In genomic region chr15:73127302-73127936, GRCh38 we compare ENCODE assay signal across 8 cellular contexts.
DNase-seq lines count a peak whose midpoint lies in the region; ATAC-seq, FAIRE-seq and TF ChIP-seq lines count a peak whose summit lies in the region.

No MANE protein-coding gene starts in this region.

- H3K9me1 ChIP-seq in endothelial cell of umbilical vein (replicated peaks; ENCODE audit: control insufficient read depth, extremely low read depth, insufficient read depth, low read length) = no peaks in the 10 kb centered on the region

- CTCF ChIA-PET in endothelial cell of umbilical vein (lab: Charles Lee) = interaction anchor here (1.0 kb wide), 1 partner anchor 24 kb away, joined by 3 read pairs; no protein-coding TSS in a partner anchor

- TF ChIP-seq CTCF in HFF-Myc (IDR thresholded peaks at IDR 0.05; ENCODE audit: low read depth, low read length, missing control alignments) (peak; percentile 89), endothelial cell of umbilical vein (IDR thresholded peaks at IDR 0.05; ENCODE audit: extremely low read depth in 1 of 2, insufficient read depth in 1 of 2, low read depth in 1 of 2, low read length in 2 of 2) (peak; percentile 75 to 78), neural progenitor cell (IDR thresholded peaks at IDR 0.05) (peak; percentile 93)

- H2AFZ ChIP-seq in endothelial cell of umbilical vein (ENCODE audit: low read depth, low read length) (no peak overlapping the region), neural progenitor cell (replicated peaks) (no peak overlapping the region)

- H3K4me1 Mint-ChIP-seq in neural progenitor cell = no peaks in the 10 kb centered on the region

- H3K36me3 ChIP-seq in endothelial cell of umbilical vein (ENCODE audit: control insufficient read depth in 2 of 2, extremely low read depth in 1 of 2, insufficient read depth in 2 of 2, low read length in 2 of 2) = no peaks in the 10 kb centered on the region
- no peaks in the 10 kb centered on the region for H3K36me3 ChIP-seq in neural progenitor cell

- H3K9me3 Mint-ChIP-seq in neural progenitor cell = no peaks in the 10 kb centered on the region

- H3K27me3 ChIP-seq in endothelial cell of umbilical vein (ENCODE audit: control insufficient read depth in 2 of 2, insufficient read depth in 2 of 2, low read length in 2 of 2) (peaks cover 0 to 2% of the 10 kb centered on the region in 2 experiments), neural progenitor cell (no peaks in the 10 kb centered on the region)

- BruUV-seq in endothelial cell of umbilical vein (replicated peaks; lab: Mats Ljungman, UMichigan) = no TSS peak

- no peaks in the 10 kb centered on the region for H3K4me1 ChIP-seq in endothelial cell of umbilical vein (ENCODE audit: control insufficient read depth, extremely low read depth, insufficient read depth, low read length)
- H3K4me1 ChIP-seq in neural progenitor cell = no peaks in the 10 kb centered on the region

- peaks cover 29% of the 10 kb centered on the region for H3K36me3 Mint-ChIP-seq in neural progenitor cell

- intact Hi-C loops in endothelial cell of umbilical vein (cut with micrococcal nuclease) = no loop called here

- no peaks in the 10 kb centered on the region for H4K20me1 ChIP-seq in endothelial cell of umbilical vein (replicated peaks; ENCODE audit: control insufficient read depth, extremely low read depth, insufficient read depth, low read length)
- H4K20me1 ChIP-seq in neural progenitor cell (ENCODE audit: low read depth) = no peaks in the 10 kb centered on the region

- no peak overlapping the region for H3K4me3 Mint-ChIP-seq in neural progenitor cell

- H3K4me3 ChIP-seq in HFF-Myc (replicated peaks; ENCODE audit: low read depth, low read length) = no peak overlapping the region
- no peak overlapping the region for H3K4me3 ChIP-seq in endothelial cell of umbilical vein (replicated peaks in 1 of 3; ENCODE audit: insufficient read depth in 1 of 3, low read depth in 1 of 3, low read length in 3 of 3)
- no peak overlapping the region for H3K4me3 ChIP-seq in neural progenitor cell

- POLR2A ChIA-PET in endothelial cell of umbilical vein (lab: Charles Lee) = no interaction called here

- H3K79me2 ChIP-seq in endothelial cell of umbilical vein (ENCODE audit: control insufficient read depth, insufficient read depth, low read length) (no peaks in the 10 kb centered on the region), neural progenitor cell (ENCODE audit: low read depth) (no peaks in the 10 kb centered on the region)

- DNase-seq in activated CD4-positive, alpha-beta T cell treated with anti-CD3 and anti-CD28 coated beads for 4 hours = peak; percentile 5 to 12
- DNase-seq in activated CD4-positive, alpha-beta T cell treated with anti-CD3 and anti-CD28 coated beads, Interleukin-2, amount 50 U/mL, for 4 hours = no peak
- DNase-seq in HFF-Myc (ENCODE audit: extremely low read depth, low read depth) (peak; percentile 2), SHP77 (lab: John Stamatoyannopoulos, UW) (peak; percentile 30 to 38), endothelial cell of umbilical vein (ENCODE audit: low read depth, low spot score) (peak; percentile 26), neural progenitor cell (ENCODE audit: low spot score) (peak; percentile 65), NCI-H128 (lab: John Stamatoyannopoulos, UW; ENCODE audit: unreplicated experiment) (no peak)

- H3K4me2 ChIP-seq in endothelial cell of umbilical vein (ENCODE audit: insufficient read depth, low read length) (no peak overlapping the region), neural progenitor cell (no peak overlapping the region)

- TF ChIP-seq POLR2A in endothelial cell of umbilical vein (IDR thresholded peaks at IDR 0.05; ENCODE audit: low read depth, low read length) = no peak

- H3K27ac ChIP-seq in endothelial cell of umbilical vein (ENCODE audit: insufficient read depth, low read depth, low read length) = no peak overlapping the region
- H3K27ac ChIP-seq in neural progenitor cell = no peak overlapping the region

- no peak for ATAC-seq in GM21529 (IDR thresholded peaks at IDR 0.05; ENCODE audit: unreplicated experiment)

- H3K27ac Mint-ChIP-seq in neural progenitor cell = no peak overlapping the region

- H3K9ac ChIP-seq in endothelial cell of umbilical vein (replicated peaks; ENCODE audit: extremely low read depth, insufficient read depth, low read length) = no peak overlapping the region
- H3K9ac ChIP-seq in neural progenitor cell = no peak overlapping the region

- FAIRE-seq in endothelial cell of umbilical vein (lab: Jason Lieb, UNC) = peak; percentile 84

- peaks cover 2% of the 10 kb centered on the region for H3K27me3 Mint-ChIP-seq in neural progenitor cell (ENCODE audit: insufficient read depth, low read depth)

- H3F3A ChIP-seq in neural progenitor cell (ENCODE audit: low read depth) = peaks cover 13% of the 10 kb centered on the region

- no peaks in the 10 kb centered on the region for H3K9me3 ChIP-seq in endothelial cell of umbilical vein (replicated peaks; ENCODE audit: control insufficient read depth, insufficient read depth, low read length)
- H3K9me3 ChIP-seq in neural progenitor cell (ENCODE audit: low read depth) = no peaks in the 10 kb centered on the region

- dilution Hi-C loops in endothelial cell of umbilical vein (cut with MboI; ENCODE audit: extremely low pct_ligation_motif_present, low sequenced_read_pairs) = no loop called here

TF ChIP-seq in endothelial cell of umbilical vein, 7 proteins besides CTCF, POLR2A, EP300 and RAD21:
- TF ChIP-seq EZH2 (IDR thresholded peaks at IDR 0.05; ENCODE audit: borderline replicate concordance, low read depth, low read length, severe bottlenecking) (no peak), POLR2AphosphoS5 (IDR thresholded peaks at IDR 0.05; ENCODE audit: insufficient read depth, low read depth, low read length) (no peak), JUN (IDR thresholded peaks at IDR 0.05; ENCODE audit: borderline replicate concordance, insufficient read depth, insufficient read length, low read depth) (no peak), MYC (IDR thresholded peaks at IDR 0.05; ENCODE audit: low read depth, low read length) (no peak), GATA2 (IDR thresholded peaks at IDR 0.05; ENCODE audit: insufficient read depth, insufficient read length, low read depth, low read length) (no peak), FOS (IDR thresholded peaks at IDR 0.05; ENCODE audit: borderline replicate concordance, insufficient read depth, low read length) (no peak)
- TF ChIP-seq, protein P1, sequence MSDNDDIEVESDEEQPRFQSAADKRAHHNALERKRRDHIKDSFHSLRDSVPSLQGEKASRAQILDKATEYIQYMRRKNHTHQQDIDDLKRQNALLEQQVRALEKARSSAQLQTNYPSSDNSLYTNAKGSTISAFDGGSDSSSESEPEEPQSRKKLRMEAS (IDR thresholded peaks at IDR 0.05; ENCODE audit: insufficient read depth, insufficient read length) = no peak

Comparison
In these comparisons a context has a peak if more than half of its experiments do, and no peak if none do; other contexts are left out.
1. DNase-seq: peak in activated CD4-positive, alpha-beta T cell treated with anti-CD3 and anti-CD28 coated beads for 4 hours (2 of 2), HFF-Myc (single experiment), SHP77 (2 of 2), endothelial cell of umbilical vein (single experiment) and neural progenitor cell (single experiment); none in activated CD4-positive, alpha-beta T cell treated with anti-CD3 and anti-CD28 coated beads, Interleukin-2, amount 50 U/mL, for 4 hours (0 of 2) and NCI-H128 (single experiment).
2. Peak in every context shown above with its lines, with median percentiles within 50 percentile points of each other: CTCF ChIP-seq.